Comparison of ENCODE assay signal across 1 cellular context in genomic region chr1:200153277-200154055, GRCh38.
TF ChIP-seq lines count a peak whose summit lies in the region.

No MANE protein-coding gene starts in this region.

TF ChIP-seq in GM12878, 131 proteins besides CTCF, POLR2A, EP300 and RAD21 (continued from another document and continues in another):
- TF ChIP-seq HCFC1 (IDR thresholded peaks at IDR 0.05; ENCODE audit: low read length) (no peak), NRF1 (conservative IDR thresholded peaks at IDR 0.05; ENCODE audit: low read depth, low read length) (0 out of 2 replicates have a peak, but pooled peaks have one; percentile 1), KLF5 (IDR thresholded peaks at IDR 0.05; ENCODE audit: partially characterized antibody) (no peak), KAT2A (conservative IDR thresholded peaks at IDR 0.05; ENCODE audit: control insufficient read depth, low read depth, low read length) (no peak), LARP7 (IDR thresholded peaks at IDR 0.05) (no peak), ATF7 (IDR thresholded peaks at IDR 0.05; ENCODE audit: low read depth) (no peak), RFX5 (IDR thresholded peaks at IDR 0.05; ENCODE audit: low read depth, low read length) (no peak), SMC3 (IDR thresholded peaks at IDR 0.05; ENCODE audit: borderline replicate concordance, low read length) (no peak), FOXM1 (IDR thresholded peaks at IDR 0.05; ENCODE audit: low read depth, low read length) (0 out of 2 replicates have a peak, but pooled peaks have one; percentile 13), MAX (IDR thresholded peaks at IDR 0.05; ENCODE audit: low read depth, low read length) (no peak), ETV6 (conservative IDR thresholded peaks at IDR 0.05 in 1 of 2, IDR thresholded peaks at IDR 0.05 in 1 of 2; ENCODE audit: borderline replicate concordance in 1 of 2, low read depth in 1 of 2) (0 out of 4 replicates have a peak, but pooled peaks of 1 of the 2 experiments have one; percentile 21), E2F4 (IDR thresholded peaks at IDR 0.05; ENCODE audit: low read depth, low read length) (no peak), REST (IDR thresholded peaks at IDR 0.05; ENCODE audit: low read depth, low read length) (no peak), BCL3 (IDR thresholded peaks at IDR 0.05; ENCODE audit: borderline replicate concordance, insufficient read depth, low read depth, low read length, poor library complexity, severe bottlenecking) (no peak), CHD2 (IDR thresholded peaks at IDR 0.05; ENCODE audit: borderline replicate concordance, low read depth, low read length) (no peak), ELK1 (IDR thresholded peaks at IDR 0.05; ENCODE audit: low read depth, low read length) (no peak), ZBED1 (IDR thresholded peaks at IDR 0.05; ENCODE audit: borderline replicate concordance) (no peak), ATF2 (IDR thresholded peaks at IDR 0.05; ENCODE audit: low read length) (0 out of 2 replicates have a peak, but pooled peaks have one; percentile 24), NFIC (IDR thresholded peaks at IDR 0.05; ENCODE audit: low read depth, low read length) (no peak; the same call in none of the 2 replicates), CUX1 (IDR thresholded peaks at IDR 0.05; ENCODE audit: insufficient replicate concordance, low read depth, low read length) (peak; percentile 32), TCF3 (IDR thresholded peaks at IDR 0.05; ENCODE audit: borderline replicate concordance, insufficient read depth, low read depth, low read length) (0 out of 2 replicates have a peak, but pooled peaks have one; percentile 36), SMAD5 (IDR thresholded peaks at IDR 0.05; ENCODE audit: low read depth) (no peak), IRF5 (IDR thresholded peaks at IDR 0.05; ENCODE audit: borderline replicate concordance) (no peak), YBX1 (IDR thresholded peaks at IDR 0.05) (no peak), USF1 (IDR thresholded peaks at IDR 0.05; ENCODE audit: borderline replicate concordance, extremely low read length, insufficient read depth, low read depth, low read length) (no peak), BACH1 (IDR thresholded peaks at IDR 0.05; ENCODE audit: borderline replicate concordance) (no peak), BRCA1 (IDR thresholded peaks at IDR 0.05; ENCODE audit: low read depth, low read length) (no peak), ZSCAN29 (IDR thresholded peaks at IDR 0.05) (no peak), ZNF687 (IDR thresholded peaks at IDR 0.05) (no peak), RELB (IDR thresholded peaks at IDR 0.05; ENCODE audit: low read depth) (peak; percentile 76), TCF12 (IDR thresholded peaks at IDR 0.05; ENCODE audit: low read depth, low read length) (0 out of 2 replicates have a peak, but pooled peaks have one; percentile 23), RCOR1 (conservative IDR thresholded peaks at IDR 0.05; ENCODE audit: low read depth, low read length) (no peak)
